In the genomic region with DNA sequence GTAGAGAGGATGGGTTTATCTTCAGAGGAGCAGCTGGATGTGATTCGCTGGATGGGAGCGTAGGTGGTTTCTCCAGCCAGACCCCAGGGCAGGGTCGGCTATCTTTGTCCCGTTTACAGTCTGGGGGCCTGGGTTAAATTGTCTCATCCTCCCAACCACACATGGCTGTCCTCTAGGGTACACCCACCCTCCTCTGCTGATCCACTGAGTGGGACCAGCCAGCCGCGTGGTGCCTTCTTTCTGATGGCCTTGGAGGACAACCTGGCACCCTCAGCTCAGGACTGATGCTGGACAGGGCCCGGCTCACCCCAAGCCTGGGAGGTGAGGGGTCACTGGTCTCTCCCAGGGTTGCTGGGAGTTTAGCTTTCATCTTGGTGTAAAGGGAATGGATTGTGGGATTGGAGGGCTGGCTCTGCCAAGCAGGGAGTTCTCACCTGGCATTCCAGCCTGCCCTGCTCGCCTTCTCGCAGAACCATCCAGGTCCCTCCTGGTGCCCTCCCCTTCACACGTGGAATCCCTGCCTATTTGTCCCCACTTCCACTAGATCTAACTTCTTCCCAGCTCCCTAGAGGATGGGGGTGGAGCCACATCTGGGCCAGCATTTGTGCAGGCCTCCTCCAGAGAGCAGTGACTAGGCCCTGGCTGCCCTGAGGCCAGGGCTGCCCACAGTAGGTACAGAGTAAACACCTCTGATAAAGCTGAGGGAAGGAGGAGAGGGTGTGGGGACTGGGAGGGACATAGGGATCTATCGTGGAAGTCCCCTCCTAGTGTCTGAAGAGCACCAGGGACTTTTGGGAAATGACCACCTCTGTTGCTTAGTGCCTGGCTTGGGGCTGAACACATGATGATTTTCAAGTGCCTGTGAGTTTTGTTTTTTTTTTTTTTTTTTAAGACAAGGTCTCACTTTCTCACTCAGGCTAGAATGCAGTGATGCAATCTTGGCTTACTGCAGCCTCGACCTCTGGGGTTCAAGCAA, we compare ENCODE assay signal across 8 cellular contexts. TPM values are rescaled to one million over a fixed set of nuclear protein-coding genes. Genes with fewer than 3 reads are reported as not detected.
DNase-seq lines count a peak whose midpoint lies in the region; ATAC-seq and TF ChIP-seq lines count a peak whose summit lies in the region.

No MANE protein-coding gene starts in this region.

- H3K4me3 ChIP-seq in iPS-15b (ENCODE audit: low read depth, low read length) (peak overlapping the region; percentile 84), tibial artery (peak overlapping the region; percentile 50 to 61)

- in situ Hi-C loops in KBM-7 (cut with MboI; ENCODE audit: low pct_unique_long_range_greater_than_20kb, low sequenced_read_pairs), result no loop called here

- H3K9ac ChIP-seq in iPS-15b (ENCODE audit: low read depth, low read length), result peak overlapping the region; percentile 47

- TF ChIP-seq CTCF in tibial artery (IDR thresholded peaks at IDR 0.05), result no peak

- H3K9me3 ChIP-seq in iPS-15b (ENCODE audit: control insufficient read depth, insufficient read depth, low read length) (no peaks in the 10 kb centered on the region), tibial artery (no peaks in the 10 kb centered on the region)

- H3K27ac Mint-ChIP-seq in activated T-helper 1 cell treated with anti-CD3 and anti-CD28 coated beads, Interleukin-12 subunit alpha, Interleukin-12 subunit beta, Interleukin-2, Interleukin-4 antibody, amounts not matched to agents 30 ng/mL and 10 ng/mL and 1 ng/mL, durations not matched to agents 14 hours and 24 hours and 36 hours, result peak overlapping the region; percentile 65

- H3K27me3 Mint-ChIP-seq in activated T-helper 1 cell treated with anti-CD3 and anti-CD28 coated beads, Interleukin-12 subunit alpha, Interleukin-12 subunit beta, Interleukin-2, Interleukin-4 antibody, amounts not matched to agents 30 ng/mL and 10 ng/mL and 1 ng/mL, durations not matched to agents 14 hours and 24 hours and 36 hours (ENCODE audit: insufficient read depth), result no peaks in the 10 kb centered on the region

- peaks cover 21% of the 10 kb centered on the region for H3K4me1 ChIP-seq in iPS-15b (ENCODE audit: control insufficient read depth, insufficient read depth, low read length)
- H3K4me1 ChIP-seq in tibial artery, result peaks cover 0 to 32% (median 24%) of the 10 kb centered on the region in 4 donors

- ATAC-seq in HG03175 (IDR thresholded peaks at IDR 0.05; ENCODE audit: unreplicated experiment) (no peak), HG03354 (IDR thresholded peaks at IDR 0.05; ENCODE audit: poor library complexity, severe bottlenecking, unreplicated experiment) (no peak)

- peaks cover 15% of the 10 kb centered on the region for H3K27me3 ChIP-seq in iPS-15b (ENCODE audit: control insufficient read depth, insufficient read depth, low read length)
- peaks cover 0 to 29% of the 10 kb centered on the region in 2 donors for H3K27me3 ChIP-seq in tibial artery

- H3K4me1 Mint-ChIP-seq in activated T-helper 1 cell treated with anti-CD3 and anti-CD28 coated beads, Interleukin-12 subunit alpha, Interleukin-12 subunit beta, Interleukin-2, Interleukin-4 antibody, amounts not matched to agents 30 ng/mL and 10 ng/mL and 1 ng/mL, durations not matched to agents 14 hours and 24 hours and 36 hours (ENCODE audit: low read depth), result peaks cover 49% of the 10 kb centered on the region

- H3K4me3 Mint-ChIP-seq in activated T-helper 1 cell treated with anti-CD3 and anti-CD28 coated beads, Interleukin-12 subunit alpha, Interleukin-12 subunit beta, Interleukin-2, Interleukin-4 antibody, amounts not matched to agents 30 ng/mL and 10 ng/mL and 1 ng/mL, durations not matched to agents 14 hours and 24 hours and 36 hours, result peak overlapping the region; percentile 85

- H3K36me3 Mint-ChIP-seq in activated T-helper 1 cell treated with anti-CD3 and anti-CD28 coated beads, Interleukin-12 subunit alpha, Interleukin-12 subunit beta, Interleukin-2, Interleukin-4 antibody, amounts not matched to agents 30 ng/mL and 10 ng/mL and 1 ng/mL, durations not matched to agents 14 hours and 24 hours and 36 hours (ENCODE audit: low read depth), result peaks cover 10% of the 10 kb centered on the region

- DNase-seq in activated CD8-positive, alpha-beta memory T cell treated with anti-CD3 and anti-CD28 coated beads for 24 hours, result peak; percentile 58
- no peak for DNase-seq in activated CD8-positive, alpha-beta memory T cell treated with anti-CD3 and anti-CD28 coated beads, Interleukin-2, amount 50 U/mL, for 48 hours
- no peak for DNase-seq in activated T-helper 1 cell treated with anti-CD3 and anti-CD28 coated beads, Interleukin-12 subunit alpha, Interleukin-12 subunit beta, Interleukin-2, Interleukin-4 antibody, amounts not matched to agents 30 ng/mL and 10 ng/mL and 1 ng/mL, durations not matched to agents 14 hours and 24 hours and 36 hours (ENCODE audit: low spot score)
- DNase-seq in tibial artery (peak; percentile 43 to 70), KBM-7 (no peak)

- H3K27ac ChIP-seq in tibial artery, result peak overlapping the region in 1 of 2 donors; percentile 68

- intact Hi-C loops in activated T-helper 1 cell treated with anti-CD3 and anti-CD28 coated beads, Interleukin-12 subunit alpha, Interleukin-12 subunit beta, Interleukin-2, Interleukin-4 antibody, amounts not matched to agents 30 ng/mL and 10 ng/mL and 1 ng/mL, durations not matched to agents 14 hours and 24 hours and 36 hours (cut with micrococcal nuclease), result loop anchor here (5.0 kb wide), 3 partner anchors 195 to 310 kb away; partner anchors contain the start of genes KIFC1 and TAPBP
- intact Hi-C loops in tibial artery (cut with DNase I; ENCODE audit: low total_unique reads), result no loop called here

- H3K9me3 Mint-ChIP-seq in activated T-helper 1 cell treated with anti-CD3 and anti-CD28 coated beads, Interleukin-12 subunit alpha, Interleukin-12 subunit beta, Interleukin-2, Interleukin-4 antibody, amounts not matched to agents 30 ng/mL and 10 ng/mL and 1 ng/mL, durations not matched to agents 14 hours and 24 hours and 36 hours, result no peaks in the 10 kb centered on the region

- peaks cover 2% of the 10 kb centered on the region for H3K36me3 ChIP-seq in iPS-15b (ENCODE audit: control insufficient read depth, insufficient read depth, low read length)
- H3K36me3 ChIP-seq in tibial artery, result no peaks in the 10 kb centered on the region

RNA-seq across cellular contexts. Expression of gene ITPR3, which starts 1.6 kb away (rescaled TPM):
- 42.7 and 42.9 TPM in 2 replicates for total RNA-seq in activated T-helper 1 cell treated with anti-CD3 and anti-CD28 coated beads, Interleukin-12 subunit alpha, Interleukin-12 subunit beta, Interleukin-2, Interleukin-4 antibody, amounts not matched to agents 30 ng/mL and 10 ng/mL and 1 ng/mL, durations not matched to agents 14 hours and 24 hours and 36 hours

RNA-seq across cellular contexts. Expression of gene BAK1, which starts 42.7 kb away (rescaled TPM):
- total RNA-seq in activated T-helper 1 cell treated with anti-CD3 and anti-CD28 coated beads, Interleukin-12 subunit alpha, Interleukin-12 subunit beta, Interleukin-2, Interleukin-4 antibody, amounts not matched to agents 30 ng/mL and 10 ng/mL and 1 ng/mL, durations not matched to agents 14 hours and 24 hours and 36 hours, result 67.0 and 67.9 TPM in 2 replicates

Comparison
In these comparisons a context has a peak if more than half of its experiments do, and no peak if none do; other contexts are left out.
1. DNase-seq: peak in activated CD8-positive, alpha-beta memory T cell treated with anti-CD3 and anti-CD28 coated beads for 24 hours (single experiment) and tibial artery (2 of 2); none in activated CD8-positive, alpha-beta memory T cell treated with anti-CD3 and anti-CD28 coated beads, Interleukin-2, amount 50 U/mL, for 48 hours (single experiment), activated T-helper 1 cell treated with anti-CD3 and anti-CD28 coated beads, Interleukin-12 subunit alpha, Interleukin-12 subunit beta, Interleukin-2, Interleukin-4 antibody, amounts not matched to agents 30 ng/mL and 10 ng/mL and 1 ng/mL, durations not matched to agents 14 hours and 24 hours and 36 hours (single experiment) and KBM-7 (single experiment).